Comparison of ENCODE assay signal across 8 cellular contexts in the genomic region with DNA sequence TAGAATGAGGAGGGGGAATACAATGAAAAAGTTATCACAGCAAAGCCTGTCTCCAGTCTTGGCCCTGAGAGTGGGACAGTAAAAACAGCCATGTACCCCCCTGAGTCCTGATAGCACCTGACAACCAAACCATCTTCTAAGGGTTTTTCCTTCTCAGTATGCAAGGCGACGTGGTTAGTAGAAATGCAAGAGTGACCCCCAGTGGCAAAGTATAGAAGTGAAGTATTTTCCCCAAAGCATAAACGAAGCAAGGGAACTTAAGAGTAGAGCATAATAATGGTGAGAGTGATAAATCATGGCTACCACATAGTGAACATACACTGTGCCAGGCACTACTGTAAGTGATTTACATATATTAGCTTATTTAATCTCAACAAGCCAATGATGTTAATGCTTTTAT. TPM values are rescaled to one million over a fixed set of nuclear protein-coding genes. Genes with fewer than 3 reads are reported as not detected.
A peak's percentile ranks its signal among the peaks of the same experiment; 100 is the strongest.
DNase-seq lines count a peak whose midpoint lies in the region; ATAC-seq and TF ChIP-seq lines count a peak whose summit lies in the region.

No MANE protein-coding gene starts in this region.

- DNase-seq in DND-41 (peak; percentile 10), SW480 (ENCODE audit: low spot score) (peak; percentile 52), inferior parietal cortex (ENCODE audit: extremely low spot score) (peak; percentile 47), lower leg skin (ENCODE audit: low spot score in 2 of 2) (no peak)
- peak; percentile 21 for DNase-seq in Jurkat, Clone E6-1 (ENCODE audit: low read depth, low spot score)
- DNase-seq in stimulated activated naive CD4-positive, alpha-beta T cell (lab: John Stamatoyannopoulos, UW), result no peak

- no peak overlapping the region for H3K4me3 ChIP-seq in DND-41 (ENCODE audit: low read depth in 1 of 2, low read length in 2 of 2)
- H3K4me3 ChIP-seq in Jurkat, Clone E6-1 (ENCODE audit: low read length), result no peak overlapping the region
- no peak overlapping the region for H3K4me3 ChIP-seq in lower leg skin (ENCODE audit: low read depth, poor library complexity, severe bottlenecking)

- no peak overlapping the region for H3K27ac ChIP-seq in DND-41 (ENCODE audit: low read length)

- H4K20me1 ChIP-seq in DND-41 (ENCODE audit: insufficient read depth, low read length), result no peaks in the 10 kb centered on the region

- intact Hi-C loops in lower leg skin (cut with DNase I; ENCODE audit: low total_unique reads), result no loop called here

- 0% methylated on average over 3 of the region's 3 CpGs for WGBS in lower leg skin, 2 donors

- no peaks in the 10 kb centered on the region for H3K27me3 ChIP-seq in DND-41 (ENCODE audit: insufficient read depth, low read length, poor library complexity)

- ATAC-seq in DND-41 (ENCODE audit: insufficient read depth, low read depth) (peak; percentile 67; the same call in 2 of the 3 replicates), GM19351 (IDR thresholded peaks at IDR 0.05; ENCODE audit: unreplicated experiment) (peak; percentile 93), HG02970 (IDR thresholded peaks at IDR 0.05; ENCODE audit: low FRiP score, unreplicated experiment) (no peak)

- H2AFZ ChIP-seq in DND-41 (ENCODE audit: low read depth, low read length), result no peak overlapping the region

- H3K4me2 ChIP-seq in DND-41 (ENCODE audit: insufficient read depth, low read length), result no peak overlapping the region

- TF ChIP-seq POLR2A in lower leg skin (IDR thresholded peaks at IDR 0.05), result no peak

- no peaks in the 10 kb centered on the region for H3K4me1 ChIP-seq in DND-41 (ENCODE audit: insufficient read depth, low read length)

- TF ChIP-seq CTCF in DND-41 (IDR thresholded peaks at IDR 0.05; ENCODE audit: borderline replicate concordance, extremely low read depth, low read length, poor library complexity, severe bottlenecking) (peak; percentile 64), lower leg skin (IDR thresholded peaks at IDR 0.05) (no peak)

- H3K9me3 ChIP-seq in DND-41 (ENCODE audit: insufficient read depth, low read length, severe bottlenecking), result no peaks in the 10 kb centered on the region

- no peak overlapping the region for H3K9ac ChIP-seq in DND-41 (ENCODE audit: low read depth, low read length)

- no peaks in the 10 kb centered on the region for H3K36me3 ChIP-seq in DND-41 (ENCODE audit: insufficient read depth, low read length)

- H3K79me2 ChIP-seq in DND-41 (ENCODE audit: insufficient read depth, low read length), result no peaks in the 10 kb centered on the region

RNA-seq across cellular contexts. Expression of a gene that starts 52.8 kb away (rescaled TPM):
- polyA plus RNA-seq in Jurkat, Clone E6-1 (2012; ENCODE audit: insufficient read depth, insufficient read length), result not detected
- total RNA-seq in lower leg skin, result not detected

Comparison
In these comparisons a context has a peak if more than half of its experiments do, and no peak if none do; other contexts are left out.
1. DNase-seq: peak in DND-41 (single experiment), Jurkat, Clone E6-1 (single experiment), SW480 (single experiment) and inferior parietal cortex (single experiment); none in stimulated activated naive CD4-positive, alpha-beta T cell (0 of 6) and lower leg skin (0 of 2).